Comparison of ENCODE assay signal across 18 cellular contexts in genomic region chr12:89376202-89376529, GRCh38. TPM values are rescaled to one million over a fixed set of nuclear protein-coding genes. Genes with fewer than 3 reads are reported as not detected.
DNase-seq lines count a peak whose midpoint lies in the region; ATAC-seq, FAIRE-seq and TF ChIP-seq lines count a peak whose summit lies in the region.
"Had no signal": no experiment of that assay in that cellular context is flagged by ENCODE, and none has a peak within 500 bp of the region (broad histone marks: within the 10 kb centered on the region; RNA-seq: fewer than 3 reads in every experiment).

No MANE protein-coding gene starts in this region.

- FAIRE-seq in small intestine (lab: Jason Lieb, UNC), result no peak

- no peak overlapping the region for H3K14ac ChIP-seq in H9 (ENCODE audit: insufficient read depth, low read length)

- H3K4ac ChIP-seq in H9 (ENCODE audit: low read depth, low read length), result no peak overlapping the region

- peaks cover 5% of the 10 kb centered on the region for H3K27me3 Mint-ChIP-seq in T-helper 1 cell treated with Interleukin-12 subunit alpha and Interleukin-12 subunit beta and Interleukin-4 antibody, amounts not matched to agents 30 μg/mL and 1 μg/mL, for 36 hours (ENCODE audit: low read depth)
- H3K27me3 Mint-ChIP-seq in H9 (ENCODE audit: low read depth), result peaks cover 3% of the 10 kb centered on the region

- H4K8ac ChIP-seq in H9 (replicated peaks; ENCODE audit: insufficient read length, low read depth, low read length), result no peak overlapping the region

- no peak overlapping the region for H2BK120ac ChIP-seq in H9 (ENCODE audit: low read depth, low read length, poor library complexity, severe bottlenecking)

- H4K91ac ChIP-seq in H9 (ENCODE audit: insufficient read length, low read depth, low read length), result no peak overlapping the region

- H3K27ac Mint-ChIP-seq in T-helper 1 cell treated with Interleukin-12 subunit alpha and Interleukin-12 subunit beta and Interleukin-4 antibody, amounts not matched to agents 30 μg/mL and 1 μg/mL, for 36 hours, result peak overlapping the region; percentile 64
- no peak overlapping the region for H3K27ac Mint-ChIP-seq in H9

- H3K4me2 ChIP-seq in H9 (ENCODE audit: insufficient read depth, insufficient read length, low read length), result no peak overlapping the region
- H3K4me2 ChIP-seq: BLaER1 had no signal

- H4K5ac ChIP-seq in H9 (ENCODE audit: insufficient read length, low read depth, low read length), result no peak overlapping the region

- H3K23ac ChIP-seq in H9 (ENCODE audit: insufficient read length, low read depth, low read length), result no peak overlapping the region

- peaks cover 26% of the 10 kb centered on the region for H3K4me1 Mint-ChIP-seq in T-helper 1 cell treated with Interleukin-12 subunit alpha and Interleukin-12 subunit beta and Interleukin-4 antibody, amounts not matched to agents 30 μg/mL and 1 μg/mL, for 36 hours (ENCODE audit: low read depth)
- peaks cover 17 to 19% of the 10 kb centered on the region in 2 experiments for H3K4me1 Mint-ChIP-seq in H9

- H3K4me3 ChIP-seq in Peyer's patch (no peak overlapping the region), colonic mucosa (no peak overlapping the region), small intestine (ENCODE audit: low read depth in 1 of 2, low read length in 2 of 2) (no peak overlapping the region)
- H3K4me3 ChIP-seq: BLaER1, heart right ventricle, tibial nerve had no signal

- H2BK20ac ChIP-seq in H9 (ENCODE audit: low read depth, low read length, poor library complexity, severe bottlenecking), result no peak overlapping the region

- no peak overlapping the region for H2AK5ac ChIP-seq in H9 (ENCODE audit: insufficient read length, low read length)

- H2BK15ac ChIP-seq in H9 (ENCODE audit: low read depth, low read length), result no peak overlapping the region

- H3K9ac ChIP-seq in colonic mucosa (ENCODE audit: low read depth in 2 of 2, low read length in 2 of 2) (peak overlapping the region in 1 of 2 donors; percentile 67), H9 (ENCODE audit: extremely low read depth, insufficient read length, low read length) (no peak overlapping the region)
- H3K9ac ChIP-seq: BLaER1 had no signal

- no peaks in the 10 kb centered on the region for H3K79me1 ChIP-seq in H9 (ENCODE audit: insufficient read depth, low read depth, low read length, poor library complexity, severe bottlenecking)

- H3K27me3 ChIP-seq in Peyer's patch, result no peaks in the 10 kb centered on the region
- no peaks in the 10 kb centered on the region for H3K27me3 ChIP-seq in colonic mucosa
- no peaks in the 10 kb centered on the region for H3K27me3 ChIP-seq in small intestine (ENCODE audit: control insufficient read depth in 2 of 2, insufficient read depth in 2 of 2, low read length in 2 of 2)
- no peaks in the 10 kb centered on the region for H3K27me3 ChIP-seq in H9 (ENCODE audit: insufficient read depth, low read length)
- H3K27me3 ChIP-seq: BLaER1, heart right ventricle, tibial nerve had no signal

- no peaks in the 10 kb centered on the region for H3K23me2 ChIP-seq in H9 (ENCODE audit: insufficient read length, low read depth, low read length, poor library complexity, severe bottlenecking)

- H4K20me1 ChIP-seq in H9 (ENCODE audit: control insufficient read depth, insufficient read depth, insufficient read length), result no peaks in the 10 kb centered on the region
- H4K20me1 ChIP-seq: BLaER1 had no signal

- H3K9me3 ChIP-seq in Peyer's patch (no peaks in the 10 kb centered on the region), colonic mucosa (no peaks in the 10 kb centered on the region), small intestine (ENCODE audit: control insufficient read depth, low read depth) (no peaks in the 10 kb centered on the region), H9 (ENCODE audit: control insufficient read depth, low read depth, low read length) (no peaks in the 10 kb centered on the region)
- H3K9me3 ChIP-seq: BLaER1, heart right ventricle, tibial nerve had no signal

- 13 to 52% (median 52%) methylated on average over 1 of the region's 1 CpG for WGBS in small intestine, 3 donors
- WGBS in H9 (ENCODE audit: extremely low coverage, insufficient read length, low lambda C conversion rate), result no CpG with 5 or more reads among the region's 1 CpG

- no peak overlapping the region for H2BK5ac ChIP-seq in H9 (ENCODE audit: insufficient read length, low read length)

- peaks cover 7% of the 10 kb centered on the region for H3K9me3 Mint-ChIP-seq in T-helper 1 cell treated with Interleukin-12 subunit alpha and Interleukin-12 subunit beta and Interleukin-4 antibody, amounts not matched to agents 30 μg/mL and 1 μg/mL, for 36 hours
- H3K9me3 Mint-ChIP-seq in H9, result peaks cover 0 to 2% of the 10 kb centered on the region in 2 experiments; a peak in 2 of 5 replicates

- H3K18ac ChIP-seq in H9 (ENCODE audit: insufficient read length, low read depth, low read length), result no peak overlapping the region

- H3K56ac ChIP-seq in H9 (ENCODE audit: insufficient read length, low read depth, low read length), result no peak overlapping the region

- no peak overlapping the region for H3T11ph ChIP-seq in H9 (ENCODE audit: low read length)

- no peak overlapping the region for H2AFZ ChIP-seq in H9 (ENCODE audit: low read length)

- H3K79me2 ChIP-seq in H9 (ENCODE audit: insufficient read depth, low read length), result no peaks in the 10 kb centered on the region

- TF ChIP-seq CTCF in Peyer's patch (IDR thresholded peaks at IDR 0.05) (no peak), colonic mucosa (IDR thresholded peaks at IDR 0.05) (no peak), H9 (conservative IDR thresholded peaks at IDR 0.05) (no peak)

- ATAC-seq in HG03571 (IDR thresholded peaks at IDR 0.05; ENCODE audit: unreplicated experiment), result no peak
- ATAC-seq: sciatic nerve had no signal

- peak overlapping the region; percentile 16 for H3K4me3 Mint-ChIP-seq in T-helper 1 cell treated with Interleukin-12 subunit alpha and Interleukin-12 subunit beta and Interleukin-4 antibody, amounts not matched to agents 30 μg/mL and 1 μg/mL, for 36 hours
- H3K4me3 Mint-ChIP-seq in H9, result no peak overlapping the region

- peaks cover 2% of the 10 kb centered on the region for H3K36me3 Mint-ChIP-seq in T-helper 1 cell treated with Interleukin-12 subunit alpha and Interleukin-12 subunit beta and Interleukin-4 antibody, amounts not matched to agents 30 μg/mL and 1 μg/mL, for 36 hours (ENCODE audit: low read depth)
- peaks cover 0 to 7% (median 0%) of the 10 kb centered on the region in 3 experiments; a peak in 2 of 7 replicates for H3K36me3 Mint-ChIP-seq in H9 (ENCODE audit: insufficient read depth in 1 of 3, low read depth in 3 of 3)

- TF ChIP-seq POLR2A in Peyer's patch (IDR thresholded peaks at IDR 0.05), result no peak

- intact Hi-C loops in colonic mucosa (cut with DNase I), result no loop called here

- H3K4me1 ChIP-seq in Peyer's patch (peaks cover 0 to 13% (median 6%) of the 10 kb centered on the region in 4 donors), colonic mucosa (peaks cover 6% of the 10 kb centered on the region), small intestine (ENCODE audit: control insufficient read depth in 2 of 2, insufficient read depth in 1 of 2, low read depth in 1 of 2, low read length in 1 of 2) (peaks cover 3 to 8% of the 10 kb centered on the region in 2 donors), H9 (ENCODE audit: insufficient read depth, low read length) (peaks cover 7% of the 10 kb centered on the region; the same call in 1 of the 2 replicates)

- no peak overlapping the region for H2BK12ac ChIP-seq in H9 (ENCODE audit: insufficient read length, low read depth, low read length)

- DNase-seq in T-helper 1 cell (no peak), Peyer's patch (no peak), colonic mucosa (no peak), small intestine (no peak), H9 (no peak), OCI-M2 (lab: John Stamatoyannopoulos, UW; ENCODE audit: unreplicated experiment) (no peak)
- DNase-seq: activated CD4-positive, alpha-beta T cell treated with anti-CD3 and anti-CD28 coated beads, Interleukin-2, amount 50 U/mL, for 1 hour; activated effector memory CD4-positive, alpha-beta T cell treated with Interleukin-2 at 50 U/mL for 16 hours; heart right ventricle; midbrain; NCI-H524 treated with DMSO at 0.1 percent for 48 hours; nucleus accumbens had no signal

- H3K27ac ChIP-seq in Peyer's patch, result peak overlapping the region in 3 of 4 donors; percentile 62 to 92 (median 72)
- H3K27ac ChIP-seq in colonic mucosa, result peak overlapping the region; percentile 79
- H3K27ac ChIP-seq in small intestine (ENCODE audit: low read depth in 1 of 2, low read length in 1 of 2), result peak overlapping the region; percentile 74 to 89
- H3K27ac ChIP-seq in H9 (ENCODE audit: insufficient read length, low read depth, low read length), result no peak overlapping the region
- H3K27ac ChIP-seq: 22Rv1, BLaER1 had no signal

- H3K36me3 ChIP-seq in Peyer's patch, result no peaks in the 10 kb centered on the region
- no peaks in the 10 kb centered on the region for H3K36me3 ChIP-seq in colonic mucosa
- H3K36me3 ChIP-seq in small intestine (ENCODE audit: control insufficient read depth in 2 of 2, insufficient read depth in 2 of 2, low read length in 2 of 2), result no peaks in the 10 kb centered on the region
- H3K36me3 ChIP-seq: BLaER1, heart right ventricle, tibial nerve had no signal

RNA-seq across cellular contexts. Expression of gene DUSP6, which starts 23.9 kb away (rescaled TPM):
- total RNA-seq in Peyer's patch, result 10 to 100 TPM; 33.1 to 71.0 (median 46.7) TPM
- total RNA-seq in colonic mucosa, result 10 to 100 TPM; 53.8 to 97.6 TPM
- 10 to 100 TPM; 10.3 to 28.2 (median 20.0) TPM for polyA plus RNA-seq in small intestine
- 35.3 and 39.5 TPM in 2 replicates for total RNA-seq in H9 (2021)
